Comparison of ENCODE assay signal across 31 cellular contexts in the genomic region with DNA sequence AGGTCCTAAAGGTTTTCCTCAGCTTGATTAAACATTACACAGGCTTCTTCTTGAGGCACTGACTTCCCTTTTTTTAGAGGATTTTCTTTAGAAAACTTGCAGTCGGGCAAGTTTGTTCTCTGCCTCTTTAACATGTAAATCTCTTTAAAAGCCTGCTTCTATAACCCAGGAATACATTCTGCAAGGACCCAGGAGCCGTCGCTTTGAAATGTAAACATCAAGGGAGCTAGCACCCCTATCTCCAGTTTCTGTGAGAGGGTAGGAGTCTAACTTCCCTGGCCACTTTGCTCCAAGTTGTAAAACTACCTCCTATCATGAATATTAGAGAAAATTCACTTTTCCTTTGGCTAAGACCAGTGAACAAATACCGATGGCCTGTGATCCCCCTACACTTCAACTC.
"Had no signal": no experiment of that assay in that cellular context is flagged by ENCODE, and none has a peak within 500 bp of the region (broad histone marks: within the 10 kb centered on the region; RNA-seq: fewer than 3 reads in every experiment).

No MANE protein-coding gene starts in this region.

- ATAC-seq: activated CD8-positive, alpha-beta memory T cell treated with anti-CD3 and anti-CD28 coated beads, Interleukin-2, amount 10 ng/mL, durations not matched to agents 7 days and 5 days; activated naive CD4-positive, alpha-beta T cell treated with anti-CD3 and anti-CD28 coated beads, Interleukin-2, amount 50 U/mL, for 72 hours; activated naive CD8-positive, alpha-beta T cell treated with anti-CD3 and anti-CD28 coated beads, Interleukin-2, amount 50 U/mL, for 24 hours; K562; PC-3; SK-N-SH treated with all-trans-retinoic acid at 6 μM for 48 hours had no signal

- H3K27ac Mint-ChIP-seq: activated B cell treated with CpG ODN at 0.5 μM for 24 hours; activated CD4-positive, alpha-beta T cell treated with anti-CD3 and anti-CD28 coated beads, Interleukin-2, amount 10 ng/mL, durations not matched to agents 24 days and 14 days; activated CD8-positive, alpha-beta memory T cell treated with anti-CD3 and anti-CD28 coated beads, Interleukin-2, amount 10 ng/mL, durations not matched to agents 7 days and 5 days; activated naive CD4-positive, alpha-beta T cell treated with anti-CD3 and anti-CD28 coated beads, Interleukin-2, amount 50 U/mL, for 72 hours; activated naive CD8-positive, alpha-beta T cell treated with anti-CD3 and anti-CD28 coated beads, Interleukin-2, amount 50 U/mL, for 24 hours; activated T-cell treated with anti-CD3 and anti-CD28 coated beads, Interleukin-2, amount 50 U/mL, for 24 hours; activated T-helper 1 cell treated with anti-CD3 and anti-CD28 coated beads, Interleukin-12 subunit alpha, Interleukin-12 subunit beta, Interleukin-2, Interleukin-4 antibody, amounts not matched to agents 30 ng/mL and 10 ng/mL and 1 ng/mL, durations not matched to agents 14 hours and 24 hours and 36 hours; T-helper 1 cell treated with Interleukin-12 subunit alpha and Interleukin-12 subunit beta and Interleukin-4 antibody, amounts not matched to agents 30 μg/mL and 1 μg/mL, for 36 hours had no signal

- H3K4me1 ChIP-seq: breast epithelium had no signal

- H3K36me3 ChIP-seq: breast epithelium, SJSA1 had no signal

- H3K27me3 ChIP-seq: breast epithelium, SJSA1 had no signal

- FAIRE-seq: K562, RCC 7860 had no signal

- DNase-seq: activated B cell treated with CpG ODN at 0.5 μM for 24 hours; activated CD4-positive, alpha-beta T cell treated with anti-CD3 and anti-CD28 coated beads for 1 hour; activated CD4-positive, alpha-beta T cell treated with anti-CD3 and anti-CD28 coated beads, Interleukin-2, amount 10 ng/mL, durations not matched to agents 24 days and 14 days; activated CD4-positive, alpha-beta T cell treated with anti-CD3 and anti-CD28 coated beads, Interleukin-2, amount 50 U/mL, for 48 hours; activated CD8-positive, alpha-beta memory T cell treated with anti-CD3 and anti-CD28 coated beads, Interleukin-2, amount 10 ng/mL, durations not matched to agents 7 days and 5 days; activated effector memory CD4-positive, alpha-beta T cell treated with Interleukin-2 at 50 U/mL for 16 hours; activated naive CD4-positive, alpha-beta T cell; activated naive CD8-positive, alpha-beta T cell treated with anti-CD3 and anti-CD28 coated beads, Interleukin-2, amount 50 U/mL, for 24 hours; activated T-cell treated with anti-CD3 and anti-CD28 coated beads, Interleukin-2, amount 50 U/mL, for 24 hours; amygdala; caudate nucleus; Karpas-422; MM.1S; NCI-H1105; NCI-H1436; NCI-H1694 treated with DMSO at 0.1 percent for 48 hours; NCI-H2029 treated with DMSO at 0.1 percent for 48 hours; NCI-H345; NCI-H510A; NCI-H526 treated with DMSO at 0.1 percent for 48 hours; NCI-H82; PC-3; SHP77 had no signal

- H3K27ac ChIP-seq: breast epithelium, SJSA1 had no signal

- H3K4me3 ChIP-seq: breast epithelium, K562, SJSA1 had no signal

- H3K36me3 Mint-ChIP-seq: activated CD8-positive, alpha-beta memory T cell treated with anti-CD3 and anti-CD28 coated beads, Interleukin-2, amount 10 ng/mL, durations not matched to agents 7 days and 5 days; activated naive CD4-positive, alpha-beta T cell treated with anti-CD3 and anti-CD28 coated beads, Interleukin-2, amount 50 U/mL, for 72 hours had no signal

- H3K4me1 Mint-ChIP-seq: activated B cell treated with CpG ODN at 0.5 μM for 24 hours; activated CD4-positive, alpha-beta T cell treated with anti-CD3 and anti-CD28 coated beads, Interleukin-2, amount 10 ng/mL, durations not matched to agents 24 days and 14 days; activated CD8-positive, alpha-beta memory T cell treated with anti-CD3 and anti-CD28 coated beads, Interleukin-2, amount 10 ng/mL, durations not matched to agents 7 days and 5 days; activated naive CD8-positive, alpha-beta T cell treated with anti-CD3 and anti-CD28 coated beads, Interleukin-2, amount 50 U/mL, for 24 hours had no signal

- H3K4me3 Mint-ChIP-seq: activated B cell treated with CpG ODN at 0.5 μM for 24 hours; activated CD4-positive, alpha-beta T cell treated with anti-CD3 and anti-CD28 coated beads, Interleukin-2, amount 10 ng/mL, durations not matched to agents 24 days and 14 days; activated CD8-positive, alpha-beta memory T cell treated with anti-CD3 and anti-CD28 coated beads, Interleukin-2, amount 10 ng/mL, durations not matched to agents 7 days and 5 days; activated naive CD8-positive, alpha-beta T cell treated with anti-CD3 and anti-CD28 coated beads, Interleukin-2, amount 50 U/mL, for 24 hours; activated T-cell treated with anti-CD3 and anti-CD28 coated beads, Interleukin-2, amount 50 U/mL, for 24 hours; activated T-helper 1 cell treated with anti-CD3 and anti-CD28 coated beads, Interleukin-12 subunit alpha, Interleukin-12 subunit beta, Interleukin-2, Interleukin-4 antibody, amounts not matched to agents 30 ng/mL and 10 ng/mL and 1 ng/mL, durations not matched to agents 14 hours and 24 hours and 36 hours; T-helper 1 cell treated with Interleukin-12 subunit alpha and Interleukin-12 subunit beta and Interleukin-4 antibody, amounts not matched to agents 30 μg/mL and 1 μg/mL, for 36 hours had no signal

- H3K9me3 ChIP-seq: breast epithelium, SJSA1 had no signal

- H3K27me3 Mint-ChIP-seq: activated B cell treated with CpG ODN at 0.5 μM for 24 hours; activated CD4-positive, alpha-beta T cell treated with anti-CD3 and anti-CD28 coated beads, Interleukin-2, amount 10 ng/mL, durations not matched to agents 24 days and 14 days; activated CD8-positive, alpha-beta memory T cell treated with anti-CD3 and anti-CD28 coated beads, Interleukin-2, amount 10 ng/mL, durations not matched to agents 7 days and 5 days; activated naive CD8-positive, alpha-beta T cell treated with anti-CD3 and anti-CD28 coated beads, Interleukin-2, amount 50 U/mL, for 24 hours; activated T-cell treated with anti-CD3 and anti-CD28 coated beads, Interleukin-2, amount 50 U/mL, for 24 hours had no signal

- H3K9me3 Mint-ChIP-seq: activated CD4-positive, alpha-beta T cell treated with anti-CD3 and anti-CD28 coated beads, Interleukin-2, amount 10 ng/mL, durations not matched to agents 24 days and 14 days; activated T-helper 1 cell treated with anti-CD3 and anti-CD28 coated beads, Interleukin-12 subunit alpha, Interleukin-12 subunit beta, Interleukin-2, Interleukin-4 antibody, amounts not matched to agents 30 ng/mL and 10 ng/mL and 1 ng/mL, durations not matched to agents 14 hours and 24 hours and 36 hours; T-helper 1 cell treated with Interleukin-12 subunit alpha and Interleukin-12 subunit beta and Interleukin-4 antibody, amounts not matched to agents 30 μg/mL and 1 μg/mL, for 36 hours had no signal
